ENCODE assay signal across 6 cellular contexts in the genomic region with DNA sequence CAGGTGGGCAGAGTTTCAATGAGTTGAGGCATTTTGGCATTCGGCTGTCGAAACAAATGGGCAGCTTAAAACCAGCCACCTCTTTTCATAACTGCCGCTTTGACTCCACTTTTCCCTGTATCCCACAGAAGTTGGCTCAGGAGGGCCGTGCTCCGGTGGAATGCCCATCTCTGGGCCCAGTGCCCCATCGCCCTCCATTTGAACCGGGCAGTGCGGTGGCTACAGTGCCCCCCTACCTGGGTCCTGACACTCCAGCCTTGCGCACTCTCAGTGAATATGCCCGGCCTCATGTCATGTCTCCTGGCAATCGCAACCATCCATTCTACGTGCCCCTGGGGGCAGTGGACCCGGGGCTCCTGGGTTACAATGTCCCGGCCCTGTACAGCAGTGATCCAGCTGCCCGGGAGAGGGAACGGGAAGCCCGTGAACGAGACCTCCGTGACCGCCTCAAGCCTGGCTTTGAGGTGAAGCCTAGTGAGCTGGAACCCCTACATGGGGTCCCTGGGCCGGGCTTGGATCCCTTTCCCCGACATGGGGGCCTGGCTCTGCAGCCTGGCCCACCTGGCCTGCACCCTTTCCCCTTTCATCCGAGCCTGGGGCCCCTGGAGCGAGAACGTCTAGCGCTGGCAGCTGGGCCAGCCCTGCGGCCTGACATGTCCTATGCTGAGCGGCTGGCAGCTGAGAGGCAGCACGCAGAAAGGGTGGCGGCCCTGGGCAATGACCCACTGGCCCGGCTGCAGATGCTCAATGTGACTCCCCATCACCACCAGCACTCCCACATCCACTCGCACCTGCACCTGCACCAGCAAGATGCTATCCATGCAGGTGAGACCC. TPM values are rescaled to one million over a fixed set of nuclear protein-coding genes. Genes with fewer than 3 reads are reported as not detected.
DNase-seq lines count a peak whose midpoint lies in the region; ATAC-seq lines count a peak whose summit lies in the region.

No MANE protein-coding gene starts in this region.

- H3K27ac Mint-ChIP-seq in CD4-positive, CD25-positive, alpha-beta regulatory T cell: peak overlapping the region; percentile 77 to 97 (median 94)
- peak overlapping the region; percentile 95 for H3K27ac Mint-ChIP-seq in activated T-helper 2 cell treated with anti-CD3 and anti-CD28 coated beads, Interferon-gamma antibody, Interleukin-2, Interleukin-4, amounts not matched to agents 10 μg/mL and 5 μg/mL and 100 μg/mL, durations not matched to agents 14 hours and 24 hours and 36 hours

- no peak overlapping the region for H2BK15ac ChIP-seq in mesendoderm (replicated peaks; ENCODE audit: low read depth)

- H2AK5ac ChIP-seq in mesendoderm (ENCODE audit: low read length): no peak overlapping the region

- H3K9me3 ChIP-seq in CD4-positive, CD25-positive, alpha-beta regulatory T cell (ENCODE audit: control insufficient read depth in 2 of 2, low read length in 2 of 2): no peaks in the 10 kb centered on the region

- H2BK120ac ChIP-seq in mesendoderm (ENCODE audit: low read depth, low read length): no peak overlapping the region

- H3K4ac ChIP-seq in mesendoderm (ENCODE audit: low read depth, low read length): peak overlapping the region; percentile 74

- H3K56ac ChIP-seq in mesendoderm (ENCODE audit: low read length): peak overlapping the region; percentile 84

- peaks cover 5% of the 10 kb centered on the region for H3K79me1 ChIP-seq in mesendoderm (ENCODE audit: low read length)

- H4K5ac ChIP-seq in mesendoderm (ENCODE audit: low read length): no peak overlapping the region

- no peak for DNase-seq in CD4-positive, CD25-positive, alpha-beta regulatory T cell
- no peak for DNase-seq in activated T-helper 2 cell treated with anti-CD3 and anti-CD28 coated beads, Interferon-gamma antibody, Interleukin-2, Interleukin-4, amounts not matched to agents 10 μg/mL and 5 μg/mL and 100 μg/mL, durations not matched to agents 14 hours and 24 hours and 36 hours (ENCODE audit: low spot score)
- DNase-seq in mesendoderm: no peak
- DNase-seq in NCI-H226: no peak
- DNase-seq in globus pallidus (ENCODE audit: low spot score): no peak

- no peak overlapping the region for H3K18ac ChIP-seq in mesendoderm (ENCODE audit: low read length)

- H3K4me3 Mint-ChIP-seq in CD4-positive, CD25-positive, alpha-beta regulatory T cell: peak overlapping the region in 3 of 4 donors; percentile 84 to 90 (median 88)
- peak overlapping the region; percentile 80 for H3K4me3 Mint-ChIP-seq in activated T-helper 2 cell treated with anti-CD3 and anti-CD28 coated beads, Interferon-gamma antibody, Interleukin-2, Interleukin-4, amounts not matched to agents 10 μg/mL and 5 μg/mL and 100 μg/mL, durations not matched to agents 14 hours and 24 hours and 36 hours (ENCODE audit: low read depth)

- H3K27me3 Mint-ChIP-seq in CD4-positive, CD25-positive, alpha-beta regulatory T cell: no peaks in the 10 kb centered on the region
- H3K27me3 Mint-ChIP-seq in activated T-helper 2 cell treated with anti-CD3 and anti-CD28 coated beads, Interferon-gamma antibody, Interleukin-2, Interleukin-4, amounts not matched to agents 10 μg/mL and 5 μg/mL and 100 μg/mL, durations not matched to agents 14 hours and 24 hours and 36 hours (ENCODE audit: low read depth): no peaks in the 10 kb centered on the region

- peaks cover 12% of the 10 kb centered on the region for H3K36me3 Mint-ChIP-seq in CD4-positive, CD25-positive, alpha-beta regulatory T cell
- H3K36me3 Mint-ChIP-seq in activated T-helper 2 cell treated with anti-CD3 and anti-CD28 coated beads, Interferon-gamma antibody, Interleukin-2, Interleukin-4, amounts not matched to agents 10 μg/mL and 5 μg/mL and 100 μg/mL, durations not matched to agents 14 hours and 24 hours and 36 hours (ENCODE audit: low read depth): peaks cover 60% of the 10 kb centered on the region

- H2BK5ac ChIP-seq in mesendoderm (ENCODE audit: low read length): no peak overlapping the region

- H3K4me3 ChIP-seq in CD4-positive, CD25-positive, alpha-beta regulatory T cell (ENCODE audit: low read depth, low read length): peak overlapping the region; percentile 44
- H3K4me3 ChIP-seq in mesendoderm (ENCODE audit: low read length): no peak overlapping the region

- peaks cover 3 to 64% (median 21%) of the 10 kb centered on the region in 4 donors for H3K4me1 Mint-ChIP-seq in CD4-positive, CD25-positive, alpha-beta regulatory T cell
- H3K4me1 Mint-ChIP-seq in activated T-helper 2 cell treated with anti-CD3 and anti-CD28 coated beads, Interferon-gamma antibody, Interleukin-2, Interleukin-4, amounts not matched to agents 10 μg/mL and 5 μg/mL and 100 μg/mL, durations not matched to agents 14 hours and 24 hours and 36 hours (ENCODE audit: low read depth): peaks cover 41% of the 10 kb centered on the region

- H3K79me2 ChIP-seq in mesendoderm (ENCODE audit: control insufficient read depth, insufficient read depth, low read length): peaks cover 2% of the 10 kb centered on the region

- H3K9ac ChIP-seq in mesendoderm (ENCODE audit: low read length): peak overlapping the region; percentile 66

- H3K27me3 ChIP-seq in CD4-positive, CD25-positive, alpha-beta regulatory T cell (ENCODE audit: control insufficient read depth, insufficient read depth, low read length): no peaks in the 10 kb centered on the region
- H3K27me3 ChIP-seq in mesendoderm (ENCODE audit: insufficient read depth, low read length, poor library complexity): no peaks in the 10 kb centered on the region

- no peak for ATAC-seq in CD4-positive, CD25-positive, alpha-beta regulatory T cell (ENCODE audit: low read depth in 2 of 2)
- no peak for ATAC-seq in HG02759 (IDR thresholded peaks at IDR 0.05; ENCODE audit: unreplicated experiment)

- peak overlapping the region; percentile 93 for H3K27ac ChIP-seq in CD4-positive, CD25-positive, alpha-beta regulatory T cell (ENCODE audit: insufficient read depth, low read length, poor library complexity, severe bottlenecking)
- peak overlapping the region; percentile 5 for H3K27ac ChIP-seq in mesendoderm (ENCODE audit: low read depth, low read length)

- H4K8ac ChIP-seq in mesendoderm (ENCODE audit: low read depth, low read length): no peak overlapping the region

- H3K4me1 ChIP-seq in CD4-positive, CD25-positive, alpha-beta regulatory T cell (ENCODE audit: control insufficient read depth, insufficient read depth, low read length, poor library complexity, severe bottlenecking): peaks cover 38% of the 10 kb centered on the region
- peaks cover 2% of the 10 kb centered on the region for H3K4me1 ChIP-seq in mesendoderm (ENCODE audit: control insufficient read depth, low read depth, low read length)

- H3K9me3 Mint-ChIP-seq in CD4-positive, CD25-positive, alpha-beta regulatory T cell: no peaks in the 10 kb centered on the region
- no peaks in the 10 kb centered on the region for H3K9me3 Mint-ChIP-seq in activated T-helper 2 cell treated with anti-CD3 and anti-CD28 coated beads, Interferon-gamma antibody, Interleukin-2, Interleukin-4, amounts not matched to agents 10 μg/mL and 5 μg/mL and 100 μg/mL, durations not matched to agents 14 hours and 24 hours and 36 hours

- no peak overlapping the region for H3K23ac ChIP-seq in mesendoderm (ENCODE audit: low read length)

- intact Hi-C loops in activated T-helper 2 cell treated with anti-CD3 and anti-CD28 coated beads, Interferon-gamma antibody, Interleukin-2, Interleukin-4, amounts not matched to agents 10 μg/mL and 5 μg/mL and 100 μg/mL, durations not matched to agents 14 hours and 24 hours and 36 hours (cut with micrococcal nuclease): loop anchor here (1.0 kb wide), 1 partner anchor 14 kb away; no protein-coding TSS in a partner anchor

- H3K36me3 ChIP-seq in CD4-positive, CD25-positive, alpha-beta regulatory T cell (ENCODE audit: control insufficient read depth, insufficient read depth, low read length): peaks cover 5% of the 10 kb centered on the region
- H3K36me3 ChIP-seq in mesendoderm (ENCODE audit: control insufficient read depth, insufficient read depth, low read length): peaks cover 19% of the 10 kb centered on the region

- H3K4me2 ChIP-seq in mesendoderm (ENCODE audit: low read length): peak overlapping the region; percentile 53

- no CpG with 5 or more reads among the region's 32 CpGs for WGBS in mesendoderm (ENCODE audit: extremely low coverage, insufficient coverage, low lambda C conversion rate)

RNA-seq across cellular contexts. Expression of a gene that starts 5.0 kb away (rescaled TPM):
- total RNA-seq in CD4-positive, CD25-positive, alpha-beta regulatory T cell: not detected
- polyA plus RNA-seq in CD4-positive, CD25-positive, alpha-beta regulatory T cell: not detected
- total RNA-seq in activated T-helper 2 cell treated with anti-CD3 and anti-CD28 coated beads, Interferon-gamma antibody, Interleukin-2, Interleukin-4, amounts not matched to agents 10 μg/mL and 5 μg/mL and 100 μg/mL, durations not matched to agents 14 hours and 24 hours and 36 hours: not detected in 2 replicates
- polyA plus RNA-seq in mesendoderm (2013, experiment 1 of 2): not detected
- polyA plus RNA-seq in mesendoderm (2013, experiment 2 of 2): not detected

RNA-seq across cellular contexts. Expression of a gene that starts 5.3 kb away (rescaled TPM):
- total RNA-seq in CD4-positive, CD25-positive, alpha-beta regulatory T cell: 186 TPM
- 100 to 1,000 TPM; 310 to 410 (median 340) TPM for polyA plus RNA-seq in CD4-positive, CD25-positive, alpha-beta regulatory T cell
- 158 and 173 TPM in 2 replicates for total RNA-seq in activated T-helper 2 cell treated with anti-CD3 and anti-CD28 coated beads, Interferon-gamma antibody, Interleukin-2, Interleukin-4, amounts not matched to agents 10 μg/mL and 5 μg/mL and 100 μg/mL, durations not matched to agents 14 hours and 24 hours and 36 hours
- polyA plus RNA-seq in mesendoderm (2013, experiment 1 of 2): 146 TPM
- 141 TPM for polyA plus RNA-seq in mesendoderm (2013, experiment 2 of 2)

RNA-seq across cellular contexts. Expression of a gene that starts 10.8 kb away (rescaled TPM):
- total RNA-seq in CD4-positive, CD25-positive, alpha-beta regulatory T cell: 27.5 TPM
- under 1 TPM; 0.17 to 0.82 (median 0.53) TPM for polyA plus RNA-seq in CD4-positive, CD25-positive, alpha-beta regulatory T cell
- total RNA-seq in activated T-helper 2 cell treated with anti-CD3 and anti-CD28 coated beads, Interferon-gamma antibody, Interleukin-2, Interleukin-4, amounts not matched to agents 10 μg/mL and 5 μg/mL and 100 μg/mL, durations not matched to agents 14 hours and 24 hours and 36 hours: 66.8 and 70.5 TPM in 2 replicates
- polyA plus RNA-seq in mesendoderm (2013, experiment 1 of 2): 69.5 TPM
- polyA plus RNA-seq in mesendoderm (2013, experiment 2 of 2): 69.1 TPM

RNA-seq across cellular contexts. Expression of a gene that starts 12.6 kb away (rescaled TPM):
- total RNA-seq in CD4-positive, CD25-positive, alpha-beta regulatory T cell: 174 TPM
- polyA plus RNA-seq in CD4-positive, CD25-positive, alpha-beta regulatory T cell: 100 to 1,000 TPM; 261 to 321 (median 291) TPM
- total RNA-seq in activated T-helper 2 cell treated with anti-CD3 and anti-CD28 coated beads, Interferon-gamma antibody, Interleukin-2, Interleukin-4, amounts not matched to agents 10 μg/mL and 5 μg/mL and 100 μg/mL, durations not matched to agents 14 hours and 24 hours and 36 hours: 250 and 252 TPM in 2 replicates
- polyA plus RNA-seq in mesendoderm (2013, experiment 1 of 2): 13.2 TPM
- polyA plus RNA-seq in mesendoderm (2013, experiment 2 of 2): 14.1 TPM

RNA-seq across cellular contexts. Expression of a gene that starts 24.2 kb away (rescaled TPM):
- total RNA-seq in CD4-positive, CD25-positive, alpha-beta regulatory T cell: 88.2 TPM
- 10 to 100 TPM; 18.1 to 24.8 (median 22.7) TPM for polyA plus RNA-seq in CD4-positive, CD25-positive, alpha-beta regulatory T cell
- total RNA-seq in activated T-helper 2 cell treated with anti-CD3 and anti-CD28 coated beads, Interferon-gamma antibody, Interleukin-2, Interleukin-4, amounts not matched to agents 10 μg/mL and 5 μg/mL and 100 μg/mL, durations not matched to agents 14 hours and 24 hours and 36 hours: 230 and 235 TPM in 2 replicates
- 12.1 TPM for polyA plus RNA-seq in mesendoderm (2013, experiment 1 of 2)
- 12.4 TPM for polyA plus RNA-seq in mesendoderm (2013, experiment 2 of 2)
